30 cellular contexts compared by ENCODE assay signal in the genomic region with DNA sequence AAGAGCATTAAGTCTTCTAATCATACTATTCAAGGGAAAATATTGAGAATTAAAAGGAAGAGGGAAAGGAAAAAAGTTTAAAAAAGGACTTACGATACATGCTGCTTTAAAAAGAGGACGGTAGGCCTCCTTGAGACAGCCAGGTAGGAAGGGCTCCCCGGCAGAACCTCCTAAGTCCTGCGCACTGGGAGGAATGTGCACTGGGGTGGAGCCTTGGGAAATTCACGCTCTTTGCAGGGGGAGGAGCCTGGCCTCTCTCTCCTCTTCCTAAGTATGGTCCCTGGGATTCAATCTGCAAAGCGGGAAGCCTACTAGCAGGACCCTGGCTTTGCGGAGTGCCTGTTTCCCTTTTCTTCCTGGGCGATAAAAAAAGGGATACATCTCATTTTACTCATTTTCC.
"Had no signal": no experiment of that assay in that cellular context is flagged by ENCODE, and none has a peak within 500 bp of the region (broad histone marks: within the 10 kb centered on the region; RNA-seq: fewer than 3 reads in every experiment).

No MANE protein-coding gene starts in this region.

- H3K4me1 ChIP-seq: ascending aorta, breast epithelium, colonic mucosa, esophagus squamous epithelium, gastroesophageal sphincter, heart right ventricle had no signal

- H3K36me3 ChIP-seq: ascending aorta, breast epithelium, cardiac muscle cell, colonic mucosa, esophagus squamous epithelium, gastroesophageal sphincter, heart right ventricle had no signal

- H3K9me3 ChIP-seq: ascending aorta, breast epithelium, colonic mucosa, esophagus squamous epithelium, gastroesophageal sphincter, heart right ventricle had no signal

- H3K4me3 Mint-ChIP-seq: activated CD4-positive, alpha-beta memory T cell treated with anti-CD3 and anti-CD28 coated beads, Interleukin-2, amount 10 ng/mL, durations not matched to agents 7 days and 5 days; activated CD4-positive, alpha-beta T cell treated with anti-CD3 and anti-CD28 coated beads, Interleukin-2, amount 10 ng/mL, durations not matched to agents 7 days and 5 days; activated naive CD4-positive, alpha-beta T cell treated with anti-CD3 and anti-CD28 coated beads, Interleukin-2, amount 10 ng/mL, durations not matched to agents 7 days and 5 days; activated naive CD8-positive, alpha-beta T cell treated with anti-CD3 and anti-CD28 coated beads, Interleukin-2, amount 10 ng/mL, durations not matched to agents 7 days and 5 days; activated T-cell treated with anti-CD3 and anti-CD28 coated beads, Interleukin-2, amount 50 U/mL, for 24 hours; activated T-cell treated with anti-CD3 and anti-CD28 coated beads, Interleukin-2, amount 50 U/mL, for 72 hours; brain had no signal

- H3K27me3 ChIP-seq: ascending aorta, breast epithelium, cardiac muscle cell, colonic mucosa, esophagus squamous epithelium, gastroesophageal sphincter, heart right ventricle had no signal

- H3K4me1 Mint-ChIP-seq: activated CD4-positive, alpha-beta memory T cell treated with anti-CD3 and anti-CD28 coated beads, Interleukin-2, amount 10 ng/mL, durations not matched to agents 7 days and 5 days; activated CD4-positive, alpha-beta T cell treated with anti-CD3 and anti-CD28 coated beads, Interleukin-2, amount 10 ng/mL, durations not matched to agents 7 days and 5 days; activated naive CD4-positive, alpha-beta T cell treated with anti-CD3 and anti-CD28 coated beads, Interleukin-2, amount 10 ng/mL, durations not matched to agents 7 days and 5 days; activated naive CD8-positive, alpha-beta T cell treated with anti-CD3 and anti-CD28 coated beads, Interleukin-2, amount 10 ng/mL, durations not matched to agents 7 days and 5 days had no signal

- FAIRE-seq: endometrium, endothelial cell of umbilical vein had no signal

- H3K9me3 Mint-ChIP-seq: activated CD4-positive, alpha-beta memory T cell treated with anti-CD3 and anti-CD28 coated beads, Interleukin-2, amount 10 ng/mL, durations not matched to agents 7 days and 5 days; activated CD4-positive, alpha-beta T cell treated with anti-CD3 and anti-CD28 coated beads, Interleukin-2, amount 10 ng/mL, durations not matched to agents 7 days and 5 days; activated naive CD4-positive, alpha-beta T cell treated with anti-CD3 and anti-CD28 coated beads, Interleukin-2, amount 10 ng/mL, durations not matched to agents 7 days and 5 days; activated naive CD4-positive, alpha-beta T cell treated with anti-CD3 and anti-CD28 coated beads, Interleukin-2, amount 50 U/mL, for 72 hours; activated naive CD8-positive, alpha-beta T cell treated with anti-CD3 and anti-CD28 coated beads, Interleukin-2, amount 10 ng/mL, durations not matched to agents 7 days and 5 days; activated T-cell treated with anti-CD3 and anti-CD28 coated beads, Interleukin-2, amount 50 U/mL, for 24 hours; activated T-cell treated with anti-CD3 and anti-CD28 coated beads, Interleukin-2, amount 50 U/mL, for 72 hours; brain had no signal

- H3K27ac ChIP-seq: ascending aorta, breast epithelium, cardiac muscle cell, colonic mucosa, epithelial cell of prostate, esophagus squamous epithelium, gastroesophageal sphincter, heart right ventricle had no signal

- ATAC-seq: activated naive CD4-positive, alpha-beta T cell treated with anti-CD3 and anti-CD28 coated beads, Interleukin-2, amount 50 U/mL, for 72 hours; activated T-cell treated with anti-CD3 and anti-CD28 coated beads, Interleukin-2, amount 50 U/mL, for 72 hours; gastroesophageal sphincter; heart right ventricle had no signal

- H3K36me3 Mint-ChIP-seq: activated naive CD4-positive, alpha-beta T cell treated with anti-CD3 and anti-CD28 coated beads, Interleukin-2, amount 10 ng/mL, durations not matched to agents 7 days and 5 days; activated naive CD4-positive, alpha-beta T cell treated with anti-CD3 and anti-CD28 coated beads, Interleukin-2, amount 50 U/mL, for 72 hours; activated naive CD8-positive, alpha-beta T cell treated with anti-CD3 and anti-CD28 coated beads, Interleukin-2, amount 10 ng/mL, durations not matched to agents 7 days and 5 days; brain had no signal

- DNase-seq: activated CD4-positive, alpha-beta memory T cell treated with anti-CD3 and anti-CD28 coated beads, Interleukin-2, amount 10 ng/mL, durations not matched to agents 7 days and 5 days; activated CD4-positive, alpha-beta T cell treated with anti-CD3 and anti-CD28 coated beads for 1 hour; activated CD4-positive, alpha-beta T cell treated with anti-CD3 and anti-CD28 coated beads for 4 hours; activated CD4-positive, alpha-beta T cell treated with anti-CD3 and anti-CD28 coated beads, Interleukin-2, amount 10 ng/mL, durations not matched to agents 7 days and 5 days; activated CD4-positive, alpha-beta T cell treated with anti-CD3 and anti-CD28 coated beads, Interleukin-2, amount 50 U/mL, for 4 hours; activated CD8-positive, alpha-beta memory T cell treated with anti-CD3 and anti-CD28 coated beads, Interleukin-2, amount 50 U/mL, for 48 hours; activated gamma-delta T cell; activated naive CD4-positive, alpha-beta T cell; activated naive CD4-positive, alpha-beta T cell treated with anti-CD3 and anti-CD28 coated beads, Interleukin-2, amount 10 ng/mL, durations not matched to agents 7 days and 5 days; activated naive CD8-positive, alpha-beta T cell treated with anti-CD3 and anti-CD28 coated beads, Interleukin-2, amount 10 ng/mL, durations not matched to agents 7 days and 5 days; activated T-cell treated with anti-CD3 and anti-CD28 coated beads for 4 hours; activated T-cell treated with anti-CD3 and anti-CD28 coated beads, Interleukin-2, amount 50 U/mL, for 24 hours; activated T-cell treated with anti-CD3 and anti-CD28 coated beads, Interleukin-2, amount 50 U/mL, for 72 hours; central memory CD4-positive, alpha-beta T cell; cerebellar nuclear complex; colonic mucosa; effector CD8-positive, alpha-beta T cell; esophagus squamous epithelium; foreskin melanocyte; heart right ventricle; T-helper 2 cell had no signal

- H3K27ac Mint-ChIP-seq: activated CD4-positive, alpha-beta memory T cell treated with anti-CD3 and anti-CD28 coated beads, Interleukin-2, amount 10 ng/mL, durations not matched to agents 7 days and 5 days; activated CD4-positive, alpha-beta T cell treated with anti-CD3 and anti-CD28 coated beads, Interleukin-2, amount 10 ng/mL, durations not matched to agents 7 days and 5 days; activated naive CD4-positive, alpha-beta T cell treated with anti-CD3 and anti-CD28 coated beads, Interleukin-2, amount 10 ng/mL, durations not matched to agents 7 days and 5 days; activated naive CD4-positive, alpha-beta T cell treated with anti-CD3 and anti-CD28 coated beads, Interleukin-2, amount 50 U/mL, for 72 hours; activated naive CD8-positive, alpha-beta T cell treated with anti-CD3 and anti-CD28 coated beads, Interleukin-2, amount 10 ng/mL, durations not matched to agents 7 days and 5 days; activated T-cell treated with anti-CD3 and anti-CD28 coated beads, Interleukin-2, amount 50 U/mL, for 24 hours; activated T-cell treated with anti-CD3 and anti-CD28 coated beads, Interleukin-2, amount 50 U/mL, for 72 hours; brain had no signal

- H3K27me3 Mint-ChIP-seq: activated CD4-positive, alpha-beta memory T cell treated with anti-CD3 and anti-CD28 coated beads, Interleukin-2, amount 10 ng/mL, durations not matched to agents 7 days and 5 days; activated CD4-positive, alpha-beta T cell treated with anti-CD3 and anti-CD28 coated beads, Interleukin-2, amount 10 ng/mL, durations not matched to agents 7 days and 5 days; activated naive CD4-positive, alpha-beta T cell treated with anti-CD3 and anti-CD28 coated beads, Interleukin-2, amount 10 ng/mL, durations not matched to agents 7 days and 5 days; activated naive CD8-positive, alpha-beta T cell treated with anti-CD3 and anti-CD28 coated beads, Interleukin-2, amount 10 ng/mL, durations not matched to agents 7 days and 5 days; activated T-cell treated with anti-CD3 and anti-CD28 coated beads, Interleukin-2, amount 50 U/mL, for 24 hours; brain had no signal

- H3K4me3 ChIP-seq: ascending aorta, breast epithelium, cardiac muscle cell, colonic mucosa, esophagus squamous epithelium, gastroesophageal sphincter, heart right ventricle had no signal
